In the genomic region with DNA sequence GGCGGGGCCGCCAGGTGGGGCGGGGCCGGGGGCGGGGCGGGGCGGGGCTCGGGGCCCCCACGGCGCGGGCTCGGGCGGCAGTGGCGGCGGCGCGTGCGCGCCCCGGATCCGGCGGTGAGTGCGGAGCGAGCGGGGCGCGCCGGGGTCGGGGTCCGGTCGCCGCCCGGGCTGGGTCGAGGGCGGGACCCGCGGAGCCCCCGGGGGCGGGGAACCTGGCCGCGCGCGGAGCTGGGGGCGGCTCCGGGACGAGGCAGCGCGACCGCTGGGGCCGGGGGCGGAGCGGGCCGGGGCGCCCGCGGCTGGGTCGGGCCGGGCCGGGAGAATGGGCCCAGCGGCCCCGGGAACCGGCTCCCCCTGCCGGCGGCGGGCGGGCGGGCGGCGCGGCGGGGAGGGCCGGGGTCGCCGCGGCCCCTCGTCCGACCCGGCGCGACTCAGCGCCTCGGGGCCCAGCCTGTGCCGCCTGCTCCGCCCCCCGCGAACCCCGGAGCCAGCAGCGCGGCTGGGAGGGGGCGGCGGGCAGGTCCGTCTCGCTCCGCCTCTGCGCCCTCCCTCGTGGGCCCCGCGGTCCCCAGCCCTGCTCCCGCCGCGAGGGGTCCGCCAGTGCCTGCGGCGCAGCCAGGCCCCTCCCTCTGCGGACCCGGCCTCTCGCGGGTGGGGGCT, we compare ENCODE assay signal across 1 cellular context.
TF ChIP-seq lines count a peak whose summit lies in the region.

No MANE protein-coding gene starts in this region.

TF ChIP-seq in IMR-90, 13 proteins besides CTCF, POLR2A, EP300 and RAD21:
- no peak for TF ChIP-seq RFX5 (IDR thresholded peaks at IDR 0.05; ENCODE audit: low read depth, low read length)
- no peak for TF ChIP-seq MAFK (IDR thresholded peaks at IDR 0.05; ENCODE audit: low read depth, low read length)
- no peak for TF ChIP-seq NFE2L2 (IDR thresholded peaks at IDR 0.05; ENCODE audit: low read depth, low read length)
- TF ChIP-seq RCOR1 (IDR thresholded peaks at IDR 0.05; ENCODE audit: insufficient replicate concordance, low read length) = no peak
- TF ChIP-seq CEBPB (IDR thresholded peaks at IDR 0.05; ENCODE audit: low read depth, low read length) = no peak
- TF ChIP-seq FOS (IDR thresholded peaks at IDR 0.05; ENCODE audit: low read depth, low read length) = no peak
- TF ChIP-seq BHLHE40 (IDR thresholded peaks at IDR 0.05; ENCODE audit: low read depth, low read length) = no peak
- TF ChIP-seq, protein P1, sequence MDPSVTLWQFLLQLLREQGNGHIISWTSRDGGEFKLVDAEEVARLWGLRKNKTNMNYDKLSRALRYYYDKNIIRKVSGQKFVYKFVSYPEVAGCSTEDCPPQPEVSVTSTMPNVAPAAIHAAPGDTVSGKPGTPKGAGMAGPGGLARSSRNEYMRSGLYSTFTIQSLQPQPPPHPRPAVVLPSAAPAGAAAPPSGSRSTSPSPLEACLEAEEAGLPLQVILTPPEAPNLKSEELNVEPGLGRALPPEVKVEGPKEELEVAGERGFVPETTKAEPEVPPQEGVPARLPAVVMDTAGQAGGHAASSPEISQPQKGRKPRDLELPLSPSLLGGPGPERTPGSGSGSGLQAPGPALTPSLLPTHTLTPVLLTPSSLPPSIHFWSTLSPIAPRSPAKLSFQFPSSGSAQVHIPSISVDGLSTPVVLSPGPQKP (IDR thresholded peaks at IDR 0.05; ENCODE audit: borderline replicate concordance, low read depth, low read length) = no peak
- TF ChIP-seq, protein P2, sequence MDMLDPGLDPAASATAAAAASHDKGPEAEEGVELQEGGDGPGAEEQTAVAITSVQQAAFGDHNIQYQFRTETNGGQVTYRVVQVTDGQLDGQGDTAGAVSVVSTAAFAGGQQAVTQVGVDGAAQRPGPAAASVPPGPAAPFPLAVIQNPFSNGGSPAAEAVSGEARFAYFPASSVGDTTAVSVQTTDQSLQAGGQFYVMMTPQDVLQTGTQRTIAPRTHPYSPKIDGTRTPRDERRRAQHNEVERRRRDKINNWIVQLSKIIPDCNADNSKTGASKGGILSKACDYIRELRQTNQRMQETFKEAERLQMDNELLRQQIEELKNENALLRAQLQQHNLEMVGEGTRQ (IDR thresholded peaks at IDR 0.05; ENCODE audit: low read depth, low read length) = no peak
- no peak for TF ChIP-seq SMC3 (IDR thresholded peaks at IDR 0.05; ENCODE audit: low read depth, low read length)
- no peak for TF ChIP-seq CHD1 (IDR thresholded peaks at IDR 0.05; ENCODE audit: low read depth, low read length)
- no peak for TF ChIP-seq MXI1 (IDR thresholded peaks at IDR 0.05; ENCODE audit: borderline replicate concordance, low read depth, low read length)
- no peak for TF ChIP-seq MAZ (IDR thresholded peaks at IDR 0.05; ENCODE audit: borderline replicate concordance, low read depth, low read length)
